In the genomic region with DNA sequence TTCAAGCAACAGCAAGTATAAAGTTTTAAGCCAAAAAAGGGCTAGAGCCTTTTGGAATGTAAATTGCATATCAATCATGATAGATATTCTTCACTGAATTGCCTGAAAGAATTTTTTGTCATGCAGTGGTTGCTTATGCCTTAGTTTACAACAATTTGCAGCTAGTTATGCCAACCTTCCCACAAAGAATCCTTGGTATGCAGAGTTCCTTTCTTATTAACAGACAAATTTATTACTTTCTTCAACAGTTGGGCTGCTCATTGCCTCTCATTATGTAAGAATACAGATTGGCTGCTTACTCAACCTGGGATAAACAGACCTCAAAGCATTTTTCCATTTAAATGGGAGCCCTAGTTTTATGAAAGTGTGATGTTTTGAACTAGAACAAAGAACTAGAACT, we compare ENCODE assay signal across 22 cellular contexts.
DNase-seq lines count a peak whose midpoint lies in the region; ATAC-seq, FAIRE-seq and TF ChIP-seq lines count a peak whose summit lies in the region.
"Had no signal": no experiment of that assay in that cellular context is flagged by ENCODE, and none has a peak within 500 bp of the region (broad histone marks: within the 10 kb centered on the region; RNA-seq: fewer than 3 reads in every experiment).

No MANE protein-coding gene starts in this region.

- H3K9me3 ChIP-seq in H1 (ENCODE audit: insufficient read depth in 2 of 2, low read depth in 1 of 2, low read length in 1 of 2), result no peaks in the 10 kb centered on the region; a peak in 1 of 4 replicates
- no peaks in the 10 kb centered on the region for H3K9me3 ChIP-seq in mesenchymal stem cell (ENCODE audit: control insufficient read depth, low read length)
- H3K9me3 ChIP-seq: ascending aorta had no signal

- no peak overlapping the region for H3K23ac ChIP-seq in H1 (ENCODE audit: insufficient read length)
- no peak overlapping the region for H3K23ac ChIP-seq in mesenchymal stem cell (ENCODE audit: low read length in 2 of 2)

- CTCF ChIA-PET in H1 (lab: Charles Lee; ENCODE audit: partially characterized antibody), result interaction anchor here (0.6 kb wide), 1 partner anchor 129 kb away, joined by 3 read pairs; the partner anchor contains the start of gene PPFIA2

- H2AK5ac ChIP-seq in H1 (ENCODE audit: low read depth, low read length) (no peak overlapping the region), mesenchymal stem cell (ENCODE audit: low read length, severe bottlenecking) (no peak overlapping the region)

- H3K4me2 ChIP-seq in H1 (ENCODE audit: insufficient read depth in 1 of 2, low read depth in 2 of 2, low read length in 2 of 2), result no peak overlapping the region
- no peak overlapping the region for H3K4me2 ChIP-seq in mesenchymal stem cell (ENCODE audit: low read length, poor library complexity, severe bottlenecking)

- ATAC-seq in HG03520 (IDR thresholded peaks at IDR 0.05; ENCODE audit: unreplicated experiment) (no peak), HG03469 (IDR thresholded peaks at IDR 0.05; ENCODE audit: unreplicated experiment) (no peak), GM19023 (IDR thresholded peaks at IDR 0.05; ENCODE audit: unreplicated experiment) (no peak)
- ATAC-seq: natural killer cell had no signal

- H3K27ac ChIP-seq in H1 (ENCODE audit: low read depth, low read length) (no peak overlapping the region), mesenchymal stem cell (ENCODE audit: low read length, poor library complexity, severe bottlenecking) (peak overlapping the region; percentile 26)
- H3K27ac ChIP-seq: ascending aorta, suprapubic skin, VCaP had no signal

- H3K9ac ChIP-seq in H1 (replicated peaks in 1 of 4; ENCODE audit: extremely low read depth in 1 of 4, low read depth in 3 of 4, low read length in 3 of 4) (no peak overlapping the region), mesenchymal stem cell (ENCODE audit: low read length) (no peak overlapping the region)

- H3K36me3 ChIP-seq in H1 (ENCODE audit: control insufficient read depth in 2 of 4, insufficient read depth in 4 of 4, low read length in 3 of 4), result no peaks in the 10 kb centered on the region
- H3K36me3 ChIP-seq in mesenchymal stem cell (ENCODE audit: control insufficient read depth in 1 of 2, insufficient read depth in 2 of 2, low read depth in 1 of 2, low read length in 2 of 2), result no peaks in the 10 kb centered on the region
- H3K36me3 ChIP-seq: ascending aorta, suprapubic skin had no signal

- no peak for TF ChIP-seq POLR2A in H1 (IDR thresholded peaks at IDR 0.05; ENCODE audit: control extremely low read depth in 1 of 2, low read depth in 2 of 2, low read length in 2 of 2)

- no peak for TF ChIP-seq RAD21 in H1 (IDR thresholded peaks at IDR 0.05 in 1 of 2, conservative IDR thresholded peaks at IDR 0.05 in 1 of 2; ENCODE audit: low read depth in 2 of 2, low read length in 2 of 2)

- H3K23me2 ChIP-seq in H1 (ENCODE audit: low read depth, low read length), result no peaks in the 10 kb centered on the region

- H2BK12ac ChIP-seq in H1 (ENCODE audit: low read depth, low read length), result no peak overlapping the region
- no peak overlapping the region for H2BK12ac ChIP-seq in mesenchymal stem cell (ENCODE audit: low read length in 2 of 2)

- H4K91ac ChIP-seq in H1 (replicated peaks; ENCODE audit: insufficient read length, low read length) (no peak overlapping the region), mesenchymal stem cell (ENCODE audit: low read length) (no peak overlapping the region)

- no peak overlapping the region for H4K8ac ChIP-seq in H1 (ENCODE audit: extremely low read depth, insufficient read depth, low read length)
- no peak overlapping the region for H4K8ac ChIP-seq in mesenchymal stem cell (ENCODE audit: low read length)

- in situ Hi-C loops in ACHN (cut with HindIII; ENCODE audit: low pct_ligation_motif_present, low pct_unique_long_range_greater_than_20kb, low sequenced_read_pairs), result no loop called here

- H3K79me2 ChIP-seq in H1 (ENCODE audit: control insufficient read depth in 1 of 2, insufficient read depth in 2 of 2, low read length in 2 of 2), result no peaks in the 10 kb centered on the region

- peak; percentile 65 for DNase-seq in ACHN
- peak; percentile 13 for DNase-seq in LoVo (ENCODE audit: low spot score)
- no peak for DNase-seq in H1 (ENCODE audit: low read depth in 1 of 2, low spot score in 2 of 2)
- peak; percentile 7 for DNase-seq in mesenchymal stem cell
- no peak for DNase-seq in DMS114 treated with DMSO at 0.1 percent for 48 hours (lab: John Stamatoyannopoulos, UW; ENCODE audit: unreplicated experiment)
- DNase-seq: 8988T; activated CD4-positive, alpha-beta T cell treated with anti-CD3 and anti-CD28 coated beads, Interleukin-2, amount 50 U/mL, for 48 hours; activated naive CD4-positive, alpha-beta T cell treated with Interleukin-2 at 50 U/mL for 16 hours; cortex of kidney; DMS79; natural killer cell; NCI-H1105; posterior cingulate gyrus; SHP77 treated with DMSO at 0.1 percent for 48 hours had no signal

- H2BK5ac ChIP-seq in H1 (ENCODE audit: low read depth, low read length) (no peak overlapping the region), mesenchymal stem cell (ENCODE audit: low read depth, low read length, poor library complexity, severe bottlenecking) (no peak overlapping the region)

- H2BK120ac ChIP-seq in H1 (replicated peaks; ENCODE audit: low read depth, low read length) (no peak overlapping the region), mesenchymal stem cell (ENCODE audit: low read depth, low read length) (no peak overlapping the region)

- no peaks in the 10 kb centered on the region for H3K27me3 ChIP-seq in H1 (replicated peaks in 1 of 4; ENCODE audit: control insufficient read depth in 3 of 4, extremely low read depth in 1 of 4, insufficient read depth in 3 of 4, low read length in 3 of 4)
- H3K27me3 ChIP-seq in mesenchymal stem cell (ENCODE audit: control insufficient read depth in 1 of 2, insufficient read depth in 1 of 2, low read length in 2 of 2), result no peaks in the 10 kb centered on the region
- H3K27me3 ChIP-seq: ascending aorta, suprapubic skin had no signal

- no peak overlapping the region for H2AFZ ChIP-seq in H1 (ENCODE audit: low read length)
- H2AFZ ChIP-seq in mesenchymal stem cell (ENCODE audit: low read depth, low read length), result no peak overlapping the region

- H3K4me1 ChIP-seq in H1 (replicated peaks in 1 of 4; ENCODE audit: control insufficient read depth in 3 of 4, insufficient read depth in 4 of 4, low read length in 3 of 4) (peaks cover 0 to 4% (median 0%) of the 10 kb centered on the region in 4 experiments; a peak in 1 of 7 replicates), mesenchymal stem cell (ENCODE audit: control insufficient read depth, insufficient read depth, low read depth, low read length) (no peaks in the 10 kb centered on the region)
- H3K4me1 ChIP-seq: ascending aorta, suprapubic skin had no signal

- H3K14ac ChIP-seq in H1 (ENCODE audit: insufficient read length), result no peak overlapping the region
- no peak overlapping the region for H3K14ac ChIP-seq in mesenchymal stem cell (ENCODE audit: low read length in 2 of 2)

- H3K79me1 ChIP-seq in H1 (ENCODE audit: low read depth, low read length) (no peaks in the 10 kb centered on the region), mesenchymal stem cell (replicated peaks; ENCODE audit: low read length, poor library complexity, severe bottlenecking) (no peaks in the 10 kb centered on the region)

- H3K18ac ChIP-seq in H1 (ENCODE audit: extremely low read depth, low read length), result no peak overlapping the region
- no peak overlapping the region for H3K18ac ChIP-seq in mesenchymal stem cell (ENCODE audit: low read depth in 1 of 2, low read length in 2 of 2)

- no peak overlapping the region for H3K56ac ChIP-seq in H1 (replicated peaks; ENCODE audit: insufficient read length, low read depth, low read length)

- no peak for TF ChIP-seq CTCF in H1 (IDR thresholded peaks at IDR 0.05; ENCODE audit: control extremely low read depth in 1 of 3, insufficient read depth in 1 of 3, low read depth in 1 of 3, low read length in 3 of 3)

- H3K4ac ChIP-seq in H1 (replicated peaks; ENCODE audit: insufficient read length, low read depth, low read length) (no peak overlapping the region), mesenchymal stem cell (ENCODE audit: low read depth in 1 of 2, low read length in 2 of 2) (no peak overlapping the region)

- H2BK15ac ChIP-seq in H1 (ENCODE audit: low read length) (no peak overlapping the region), mesenchymal stem cell (ENCODE audit: low read depth, poor library complexity, severe bottlenecking) (no peak overlapping the region)

- POLR2A ChIA-PET in H1 (lab: Charles Lee; ENCODE audit: partially characterized antibody), result no interaction called here

- TF ChIP-seq EP300 in H1 (IDR thresholded peaks at IDR 0.05; ENCODE audit: borderline replicate concordance in 1 of 2, low read depth in 2 of 2, low read length in 2 of 2), result no peak

- no peak overlapping the region for H2BK20ac ChIP-seq in H1 (ENCODE audit: low read length)

- FAIRE-seq in H1 (lab: Jason Lieb, UNC), result no peak
- FAIRE-seq: H54 had no signal

- no peak overlapping the region for H4K5ac ChIP-seq in H1 (ENCODE audit: insufficient read length, low read depth, low read length)

- H4K20me1 ChIP-seq in H1 (replicated peaks in 1 of 2; ENCODE audit: control insufficient read depth in 1 of 2, insufficient read depth in 2 of 2, low read length in 2 of 2), result no peaks in the 10 kb centered on the region

- no peak overlapping the region for H3K4me3 ChIP-seq in H1 (ENCODE audit: extremely low read depth in 1 of 4, insufficient read depth in 2 of 4, low read depth in 3 of 4, low read length in 4 of 4)
- no peak overlapping the region for H3K4me3 ChIP-seq in mesenchymal stem cell (ENCODE audit: insufficient read depth in 1 of 2, low read depth in 1 of 2, low read length in 2 of 2)
- H3K4me3 ChIP-seq: ascending aorta, lung, suprapubic skin had no signal

TF ChIP-seq in H1, 55 proteins besides CTCF, POLR2A, EP300 and RAD21:
- TF ChIP-seq BRCA1 (IDR thresholded peaks at IDR 0.05; ENCODE audit: low read depth, low read length), result no peak
- no peak for TF ChIP-seq NANOG (IDR thresholded peaks at IDR 0.05; ENCODE audit: insufficient read depth, low read depth, low read length, poor library complexity, severe bottlenecking)
- TF ChIP-seq MAX (IDR thresholded peaks at IDR 0.05), result no peak
- TF ChIP-seq NRF1 (IDR thresholded peaks at IDR 0.05; ENCODE audit: low read depth, low read length), result no peak
- no peak for TF ChIP-seq SP1 (IDR thresholded peaks at IDR 0.05; ENCODE audit: low read depth, low read length)
- no peak for TF ChIP-seq ASH2L (IDR thresholded peaks at IDR 0.05; ENCODE audit: low read length)
- TF ChIP-seq POU5F1 (IDR thresholded peaks at IDR 0.05; ENCODE audit: low read depth, low read length), result no peak
- no peak for TF ChIP-seq TAF1 (IDR thresholded peaks at IDR 0.05; ENCODE audit: low read depth, low read length)
- peak; percentile 75 for TF ChIP-seq TEAD4 (IDR thresholded peaks at IDR 0.05; ENCODE audit: low read depth, low read length)

Comparison
In these comparisons a context has a peak if more than half of its experiments do, and no peak if none do; other contexts are left out.
1. DNase-seq: peak in ACHN (single experiment), LoVo (single experiment) and mesenchymal stem cell (single experiment); none in H1 (0 of 2) and DMS114 treated with DMSO at 0.1 percent for 48 hours (single experiment).